In genomic region chr5:137310051-137310730, GRCh38 we compare ENCODE assay signal across 11 cellular contexts.
A peak's percentile ranks its signal among the peaks of the same experiment; 100 is the strongest.
DNase-seq lines count a peak whose midpoint lies in the region; ATAC-seq and TF ChIP-seq lines count a peak whose summit lies in the region.
"Had no signal": no experiment of that assay in that cellular context is flagged by ENCODE, and none has a peak within 500 bp of the region (broad histone marks: within the 10 kb centered on the region; RNA-seq: fewer than 3 reads in every experiment).

No MANE protein-coding gene starts in this region.

- no peaks in the 10 kb centered on the region for H3K9me2 ChIP-seq in GM23248 (ENCODE audit: insufficient read depth)

- H3K79me2 ChIP-seq in GM23248 (ENCODE audit: insufficient read depth) (peaks cover 51% of the 10 kb centered on the region), fibroblast of lung (ENCODE audit: control insufficient read depth, insufficient read depth, low read length) (no peaks in the 10 kb centered on the region)

- H4K20me1 ChIP-seq in GM23248 (ENCODE audit: insufficient read depth) = no peaks in the 10 kb centered on the region
- H4K20me1 ChIP-seq in fibroblast of lung (ENCODE audit: control insufficient read depth, extremely low read depth, insufficient read depth, low read length) = no peaks in the 10 kb centered on the region

- ATAC-seq in HG03175 (IDR thresholded peaks at IDR 0.05; ENCODE audit: unreplicated experiment) = no peak

- H3K4me2 ChIP-seq in GM23248 (ENCODE audit: unreplicated experiment) = peak overlapping the region; percentile 80
- peak overlapping the region; percentile 65 for H3K4me2 ChIP-seq in fibroblast of lung (ENCODE audit: extremely low read depth, insufficient read depth, low read length)
- H3K4me2 ChIP-seq in skeletal muscle satellite cell (ENCODE audit: low read length) = peak overlapping the region; percentile 76

- DNase-seq in GM23248 = peak; percentile 98
- DNase-seq in RPMI7951 (ENCODE audit: low read depth) = peak; percentile 89
- DNase-seq in fibroblast of lung (ENCODE audit: low read depth in 2 of 2) = peak; percentile 83 to 95
- DNase-seq in iPS-NIHi7 (ENCODE audit: extremely low spot score) = no peak
- DNase-seq in GM13976 (ENCODE audit: low spot score) = no peak
- DNase-seq: activated CD4-positive, alpha-beta T cell treated with anti-CD3 and anti-CD28 coated beads for 1 hour; activated gamma-delta T cell treated with Interleukin-2 at 50 U/mL for 16 hours; Peyer's patch; substantia nigra had no signal

- H3K27ac ChIP-seq in GM23248 (peak overlapping the region; percentile 82), fibroblast of lung (ENCODE audit: insufficient read depth, low read length) (peak overlapping the region; percentile 72)
- H3K27ac ChIP-seq: Peyer's patch had no signal

- H3K4me3 ChIP-seq in GM23248 (peak overlapping the region; percentile 50), fibroblast of lung (replicated peaks in 1 of 4; ENCODE audit: control extremely low read depth in 1 of 4, insufficient read depth in 1 of 4, low read depth in 3 of 4, low read length in 4 of 4) (no peak overlapping the region), skeletal muscle satellite cell (ENCODE audit: low read length) (peak overlapping the region; percentile 53)
- H3K4me3 ChIP-seq: Peyer's patch had no signal

- TF ChIP-seq CTCF in fibroblast of lung (conservative IDR thresholded peaks at IDR 0.05 in 1 of 2, IDR thresholded peaks at IDR 0.05 in 1 of 2; ENCODE audit: low read depth in 1 of 2, low read length in 2 of 2) (no peak), GM13976 (IDR thresholded peaks at IDR 0.05; ENCODE audit: borderline replicate concordance, control extremely low read depth, extremely low read depth, insufficient read depth, missing control alignments) (no peak)

- in situ Hi-C loops in GM23248 (cut with MboI) (loop anchor here (25.0 kb wide), 1 partner anchor 498 kb away; no protein-coding TSS in a partner anchor), GM13976 (cut with MboI; ENCODE audit: low sequenced_read_pairs, unreplicated experiment) (no loop called here)

- peaks cover 38% of the 10 kb centered on the region for H3K4me1 ChIP-seq in GM23248 (ENCODE audit: insufficient read depth)
- peaks cover 16% of the 10 kb centered on the region for H3K4me1 ChIP-seq in fibroblast of lung (ENCODE audit: control insufficient read depth, extremely low read depth, insufficient read depth, low read length)
- peaks cover 39% of the 10 kb centered on the region for H3K4me1 ChIP-seq in skeletal muscle satellite cell (ENCODE audit: control insufficient read depth, insufficient read depth, low read length)
- H3K4me1 ChIP-seq: Peyer's patch had no signal

- no peaks in the 10 kb centered on the region for H3K36me3 ChIP-seq in GM23248 (ENCODE audit: low read depth)
- H3K36me3 ChIP-seq in fibroblast of lung (ENCODE audit: control insufficient read depth, insufficient read depth, low read length) = no peaks in the 10 kb centered on the region
- no peaks in the 10 kb centered on the region for H3K36me3 ChIP-seq in skeletal muscle satellite cell (ENCODE audit: insufficient read depth, low read length)
- H3K36me3 ChIP-seq: Peyer's patch had no signal

- H3F3A ChIP-seq in GM23248 (ENCODE audit: insufficient read depth) = peaks cover 16% of the 10 kb centered on the region

- H3K9ac ChIP-seq in GM23248 (peak overlapping the region; percentile 49; the same call in 1 of the 2 replicates), fibroblast of lung (ENCODE audit: insufficient read depth, low read length) (no peak overlapping the region), skeletal muscle satellite cell (ENCODE audit: low read depth, low read length) (peak overlapping the region; percentile 73)

- no peaks in the 10 kb centered on the region for H3K9me3 ChIP-seq in GM23248 (ENCODE audit: low read depth)
- no peaks in the 10 kb centered on the region for H3K9me3 ChIP-seq in fibroblast of lung (ENCODE audit: control insufficient read depth, insufficient read depth, low read depth, low read length)
- no peaks in the 10 kb centered on the region for H3K9me3 ChIP-seq in skeletal muscle satellite cell (replicated peaks; ENCODE audit: low read length)
- H3K9me3 ChIP-seq: Peyer's patch had no signal

- H3K27me3 ChIP-seq in GM23248 (replicated peaks; ENCODE audit: insufficient read depth) = no peaks in the 10 kb centered on the region
- H3K27me3 ChIP-seq in fibroblast of lung (ENCODE audit: control insufficient read depth, insufficient read depth, low read length) = no peaks in the 10 kb centered on the region
- no peaks in the 10 kb centered on the region for H3K27me3 ChIP-seq in skeletal muscle satellite cell (ENCODE audit: control insufficient read depth, insufficient read depth, low read length)
- H3K27me3 ChIP-seq: Peyer's patch had no signal

- WGBS in GM23248 (ENCODE audit: low coverage in 1 of 2, low lambda C conversion rate in 2 of 2, missing lambda C conversion rate in 2 of 2), 2 experiments = 25 to 33% methylated on average over 5 of the region's 5 CpGs

- H2AFZ ChIP-seq in GM23248 (no peak overlapping the region), fibroblast of lung (ENCODE audit: low read length) (no peak overlapping the region)

Comparison
In these comparisons a context has a peak if more than half of its experiments do, and no peak if none do; other contexts are left out.
1. DNase-seq: peak in GM23248 (single experiment), RPMI7951 (single experiment) and fibroblast of lung (2 of 2); none in iPS-NIHi7 (single experiment) and GM13976 (single experiment).
2. H3K4me3 ChIP-seq: peak in GM23248 (single experiment) and skeletal muscle satellite cell (single experiment); none in fibroblast of lung (0 of 4).
3. Peak in every context shown above with its lines, with median percentiles within 50 percentile points of each other: H3K4me2 ChIP-seq.